11 cellular contexts compared by ENCODE assay signal in the genomic region with DNA sequence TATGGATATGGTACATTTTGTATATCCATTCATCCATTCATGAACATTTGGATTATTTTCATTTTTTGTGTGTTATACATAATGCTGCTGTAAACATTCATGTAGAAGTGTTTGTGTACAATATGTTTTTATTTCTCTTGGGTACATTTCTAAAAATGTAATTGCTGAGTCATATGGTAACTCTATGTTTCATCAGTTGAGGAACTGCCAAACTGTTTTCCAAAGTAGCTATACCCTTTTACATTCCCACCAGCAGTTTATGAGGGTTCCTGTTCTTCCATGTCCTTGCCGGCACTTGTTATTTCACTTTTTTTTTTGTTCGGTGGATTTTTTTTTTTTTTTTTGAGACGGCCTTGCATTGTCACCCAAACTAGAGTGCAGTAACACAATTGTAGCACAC. TPM values are rescaled to one million over a fixed set of nuclear protein-coding genes. Genes with fewer than 3 reads are reported as not detected.
DNase-seq lines count a peak whose midpoint lies in the region; ATAC-seq, FAIRE-seq and TF ChIP-seq lines count a peak whose summit lies in the region.
"Had no signal": no experiment of that assay in that cellular context is flagged by ENCODE, and none has a peak within 500 bp of the region (broad histone marks: within the 10 kb centered on the region; RNA-seq: fewer than 3 reads in every experiment).

No MANE protein-coding gene starts in this region.

- POLR2A ChIA-PET in K562 (lab: Yijun Ruan, JAX), result no interaction called here

- H4K20me1 ChIP-seq in GM23338 (replicated peaks; ENCODE audit: insufficient read depth) (peaks cover 13% of the 10 kb centered on the region; the same call in 1 of the 2 replicates), K562 (replicated peaks; ENCODE audit: control insufficient read depth, insufficient read depth, low read length) (no peaks in the 10 kb centered on the region)

- CTCF ChIA-PET in K562 (lab: Yijun Ruan, JAX; ENCODE audit: low intra/inter-chr PET ratio), result no interaction called here

- H3K27me3 ChIP-seq in GM23338 (ENCODE audit: insufficient read depth), result no peaks in the 10 kb centered on the region
- H3K27me3 ChIP-seq in K562 (ENCODE audit: control insufficient read depth in 2 of 2, insufficient read depth in 2 of 2, low read length in 2 of 2), result no peaks in the 10 kb centered on the region
- no peaks in the 10 kb centered on the region for H3K27me3 ChIP-seq in dorsolateral prefrontal cortex

- no peak for FAIRE-seq in K562 (lab: Jason Lieb, UNC)

- H3K36me3 Mint-ChIP-seq in CD14-positive monocyte (peaks cover 31 to 64% of the 10 kb centered on the region in 2 donors), GM23338 (ENCODE audit: low read depth) (peaks cover 34% of the 10 kb centered on the region)

- no peaks in the 10 kb centered on the region for H3F3A ChIP-seq in GM23338 (replicated peaks; ENCODE audit: low read depth)

- H3K4me1 ChIP-seq in GM23338 (ENCODE audit: insufficient read depth) (no peaks in the 10 kb centered on the region), K562 (replicated peaks in 1 of 2; ENCODE audit: control insufficient read depth in 2 of 2, insufficient read depth in 2 of 2, low read length in 2 of 2) (peaks cover 0 to 3% of the 10 kb centered on the region in 2 experiments; a peak in 2 of 5 replicates)

- no peak overlapping the region for H3K4me2 ChIP-seq in GM23338
- no peak overlapping the region for H3K4me2 ChIP-seq in K562 (ENCODE audit: insufficient read depth, low read length)

- WGBS in K562 (ENCODE audit: insufficient coverage, low coverage, missing lambda C conversion rate), result 53% methylated on average over 2 of the region's 3 CpGs

- no peak overlapping the region for H2AFZ ChIP-seq in GM23338
- H2AFZ ChIP-seq in K562 (ENCODE audit: low read depth, low read length), result no peak overlapping the region

- in situ Hi-C loops in K562 (cut with MboI), result no loop called here

- no peaks in the 10 kb centered on the region for H3K9me2 ChIP-seq in GM23338 (ENCODE audit: insufficient read depth)

- peaks cover 16% of the 10 kb centered on the region for H3K4me1 Mint-ChIP-seq in CD14-positive monocyte
- H3K4me1 Mint-ChIP-seq in GM23338, result no peaks in the 10 kb centered on the region

- TF ChIP-seq POLR2A in K562 (conservative IDR thresholded peaks at IDR 0.05), result no peak

- no peaks in the 10 kb centered on the region for H3K9me3 Mint-ChIP-seq in CD14-positive monocyte
- H3K9me3 Mint-ChIP-seq in GM23338, result no peaks in the 10 kb centered on the region

- intact Hi-C loops in CD14-positive monocyte (cut with micrococcal nuclease) (no loop called here), K562 (cut with micrococcal nuclease) (no loop called here), dorsolateral prefrontal cortex (cut with DNase I) (no loop called here)

- no TSS peak for BruUV-seq in K562 (replicated peaks; lab: Mats Ljungman, UMichigan)

- H3K4me3 ChIP-seq in GM23338, result no peak overlapping the region
- H3K4me3 ChIP-seq in K562, result no peak overlapping the region
- H3K4me3 ChIP-seq in dorsolateral prefrontal cortex, result no peak overlapping the region

- H3K9me3 ChIP-seq in K562 (replicated peaks; ENCODE audit: control insufficient read depth, insufficient read depth, low read depth, low read length), result no peaks in the 10 kb centered on the region; the same call in 1 of the 2 replicates

- H3K9ac ChIP-seq in K562 (ENCODE audit: insufficient read depth in 1 of 2, low read depth in 2 of 2, low read length in 2 of 2), result no peak overlapping the region

- H3K27ac Mint-ChIP-seq in CD14-positive monocyte (peak overlapping the region; percentile 73 to 90 (median 86)), GM23338 (peak overlapping the region; percentile 82)

- H3K27ac ChIP-seq in GM23338 (ENCODE audit: low read depth) (no peak overlapping the region), K562 (ENCODE audit: extremely low read depth, low read depth, low read length) (peak overlapping the region; percentile 24; the same call in 1 of the 3 replicates), dorsolateral prefrontal cortex (peak overlapping the region in 17 of 59 donors; percentile 0 to 69 (median 30))

- H3K9me1 ChIP-seq in K562 (ENCODE audit: control insufficient read depth, insufficient read depth, low read length), result no peaks in the 10 kb centered on the region

- H3K36me3 ChIP-seq in GM23338 (ENCODE audit: insufficient read depth), result peaks cover 4% of the 10 kb centered on the region; the same call in 1 of the 2 replicates
- peaks cover 63% of the 10 kb centered on the region for H3K36me3 ChIP-seq in K562 (ENCODE audit: control insufficient read depth, insufficient read depth, low read length)

- H3K27me3 Mint-ChIP-seq in CD14-positive monocyte (ENCODE audit: low read depth in 3 of 3) (peaks cover 0 to 3% (median 0%) of the 10 kb centered on the region in 3 donors), GM23338 (ENCODE audit: insufficient read depth, low read depth, poor library complexity) (peaks cover 5% of the 10 kb centered on the region)

- TF ChIP-seq CTCF in CD14-positive monocyte (IDR thresholded peaks at IDR 0.05) (no peak), GM23338 (conservative IDR thresholded peaks at IDR 0.05; ENCODE audit: low read depth in 2 of 2) (no peak), K562 (IDR thresholded peaks at IDR 0.05 in 2 of 3, conservative IDR thresholded peaks at IDR 0.05 in 1 of 3; ENCODE audit: insufficient read depth in 2 of 3, low read depth in 1 of 3, low read length in 3 of 3) (no peak), dorsolateral prefrontal cortex (IDR thresholded peaks at IDR 0.05 in 54 of 56, conservative IDR thresholded peaks at IDR 0.05 in 2 of 56; ENCODE audit: low read depth in 1 of 56, partially characterized antibody in 56 of 56) (no peak)

- ATAC-seq in GM23338 (no peak), K562 (peak; percentile 33; the same call in 2 of the 3 replicates)

- no peak for TF ChIP-seq EP300 in K562 (IDR thresholded peaks at IDR 0.05; ENCODE audit: low read length)

- no peak for TF ChIP-seq RAD21 in K562 (CRISPR knock-in tag; conservative IDR thresholded peaks at IDR 0.05 in 1 of 2, IDR thresholded peaks at IDR 0.05 in 1 of 2)

- peak overlapping the region; percentile 43 to 58 for H3K4me3 Mint-ChIP-seq in CD14-positive monocyte
- no peak overlapping the region for H3K4me3 Mint-ChIP-seq in GM23338

- DNase-seq in CD14-positive monocyte (ENCODE audit: low spot score) (no peak), GM23338 (ENCODE audit: low spot score) (no peak), K562 (ENCODE audit: extremely low read depth in 1 of 4, low spot score in 3 of 4) (no peak), myocyte (ENCODE audit: low read depth) (peak; percentile 13), dorsolateral prefrontal cortex (no peak), NCI-H146 treated with DMSO at 0.1 percent for 48 hours (lab: John Stamatoyannopoulos, UW; ENCODE audit: unreplicated experiment) (no peak), cortex of kidney (lab: John Stamatoyannopoulos, UW) (no peak)
- DNase-seq in stimulated activated naive CD4-positive, alpha-beta T cell (lab: John Stamatoyannopoulos, UW), result no peak
- DNase-seq: activated gamma-delta T cell treated with Interleukin-2 at 50 U/mL for 16 hours; DMS153; effector memory CD4-positive, alpha-beta T cell had no signal

- H3K79me2 ChIP-seq in GM23338 (replicated peaks; ENCODE audit: insufficient read depth) (no peaks in the 10 kb centered on the region), K562 (ENCODE audit: control insufficient read depth, insufficient read depth, low read length) (no peaks in the 10 kb centered on the region)

TF ChIP-seq in GM23338, 12 proteins besides CTCF, POLR2A, EP300 and RAD21 (continues in another document):
- TF ChIP-seq, protein P1, sequence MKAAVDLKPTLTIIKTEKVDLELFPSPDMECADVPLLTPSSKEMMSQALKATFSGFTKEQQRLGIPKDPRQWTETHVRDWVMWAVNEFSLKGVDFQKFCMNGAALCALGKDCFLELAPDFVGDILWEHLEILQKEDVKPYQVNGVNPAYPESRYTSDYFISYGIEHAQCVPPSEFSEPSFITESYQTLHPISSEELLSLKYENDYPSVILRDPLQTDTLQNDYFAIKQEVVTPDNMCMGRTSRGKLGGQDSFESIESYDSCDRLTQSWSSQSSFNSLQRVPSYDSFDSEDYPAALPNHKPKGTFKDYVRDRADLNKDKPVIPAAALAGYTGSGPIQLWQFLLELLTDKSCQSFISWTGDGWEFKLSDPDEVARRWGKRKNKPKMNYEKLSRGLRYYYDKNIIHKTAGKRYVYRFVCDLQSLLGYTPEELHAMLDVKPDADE (IDR thresholded peaks at IDR 0.05), result no peak

TF ChIP-seq in K562, 482 proteins besides CTCF, POLR2A, EP300 and RAD21 (continues in another document):
- TF ChIP-seq POLR3G (IDR thresholded peaks at IDR 0.05; ENCODE audit: extremely low read depth, insufficient read length, insufficient replicate concordance) (no peak), ZNF23 (CRISPR knock-in tag; IDR thresholded peaks at IDR 0.05) (no peak), NFE2L1 (tag; IDR thresholded peaks at IDR 0.05; ENCODE audit: borderline replicate concordance, low read depth) (peak; percentile 80), NFE2 (IDR thresholded peaks at IDR 0.05; ENCODE audit: low read depth) (peak; percentile 80), RAD51 (IDR thresholded peaks at IDR 0.05; ENCODE audit: borderline replicate concordance, low read depth) (no peak)

RNA-seq across cellular contexts. Expression of a gene that starts 54.0 kb away (rescaled TPM):
- polyA plus RNA-seq in CD14-positive monocyte (10 to 100 TPM; 16.5 to 21.9 TPM), GM23338 (2016; fragmentation: Nextera tagmentation; extraction: Ambion mirVana) (31.2 and 31.9 TPM in 2 replicates), K562 (2011; rRNA removed) (58.3 and 68.9 TPM in 2 replicates), K562 (2014; fragmentation: Illumina TruSeq; extraction: Trizol) (66.5 and 77.9 TPM in 2 replicates), K562 (2014; fragmentation: Nextera tagmentation; extraction: Ambion mirVana) (10 to 100 TPM; 17.1 to 21.0 TPM), K562 (2014; rRNA removed) (48.3 and 52.5 TPM in 2 replicates)
- 59.1 and 62.6 TPM in 2 replicates for total RNA-seq in GM23338 (2014; rRNA removed; shearing (Covaris generic))
- total RNA-seq in K562 (2011; cell fraction: chromatin; rRNA removed; ENCODE audit: low replicate concordance), result 32.5 and 56.3 TPM in 2 replicates
- total RNA-seq in K562 (2011; cell fraction: nucleolus; rRNA removed), result 16.7 and 18.3 TPM in 2 replicates
- total RNA-seq in K562 (2011; cell fraction: nucleoplasm; rRNA removed), result 26.6 and 38.1 TPM in 2 replicates
- total RNA-seq in K562 (2014; rRNA removed) (37.0 and 45.8 TPM in 2 replicates), K562 (2014; rRNA removed; fragmentation: Illumina TruSeq; extraction: Trizol) (56.1 and 63.6 TPM in 2 replicates), K562 (2015; rRNA removed; fragmentation: Illumina TruSeq; extraction: Trizol) (46.4 and 48.8 TPM in 2 replicates), K562 (2021) (62.2 and 69.8 TPM in 2 replicates), myocyte (27.0 and 43.8 TPM in 2 replicates), dorsolateral prefrontal cortex (10 to 100 TPM; 15.7 to 40.4 (median 28.3) TPM)
- polyA plus RNA-seq in K562 (2011; cell fraction: cytosol; rRNA removed), result 41.7 and 61.3 TPM in 2 replicates
- polyA plus RNA-seq in K562 (2011; cell fraction: nucleus; rRNA removed), result 27.3 and 29.3 TPM in 2 replicates
- 31.1 and 45.4 TPM in 2 replicates for polyA plus RNA-seq in K562 (2012)
- 78.0 and 83.5 TPM in 2 replicates for polyA minus RNA-seq in K562 (2011; rRNA and poly(A)+ RNA removed)
- polyA minus RNA-seq in K562 (2011; cell fraction: cytosol; rRNA and poly(A)+ RNA removed), result 43.0 and 49.0 TPM in 2 replicates
- 19.9 and 32.1 TPM in 2 replicates for polyA minus RNA-seq in K562 (2011; cell fraction: nucleus; rRNA and poly(A)+ RNA removed)
- polyA plus RNA-seq in myocyte (2012), result 20.9 TPM
